8 cellular contexts compared by ENCODE assay signal in genomic region chr16:23509763-23510153, GRCh38. TPM values are rescaled to one million over a fixed set of nuclear protein-coding genes. Genes with fewer than 3 reads are reported as not detected.
DNase-seq lines count a peak whose midpoint lies in the region; ATAC-seq and TF ChIP-seq lines count a peak whose summit lies in the region.

No MANE protein-coding gene starts in this region.

- TF ChIP-seq EP300 in sigmoid colon (IDR thresholded peaks at IDR 0.05): no peak

- no peak for TF ChIP-seq CTCF in sigmoid colon (IDR thresholded peaks at IDR 0.05)

- DNase-seq in CD1c-positive myeloid dendritic cell (ENCODE audit: extremely low spot score) (peak; percentile 40), NOMO-1 treated with DMSO at 0.1 percent for 48 hours (lab: John Stamatoyannopoulos, UW; ENCODE audit: unreplicated experiment) (peak; percentile 18), adipocyte (ENCODE audit: low read depth) (peak; percentile 66), hepatic stellate cell (ENCODE audit: low spot score) (peak; percentile 52), sigmoid colon (no peak), NCI-H1436 treated with DMSO at 0.1 percent for 48 hours (lab: John Stamatoyannopoulos, UW) (no peak)

- H3K9me3 ChIP-seq in adipocyte (ENCODE audit: control insufficient read depth, low read length): no peaks in the 10 kb centered on the region
- H3K9me3 ChIP-seq in sigmoid colon: no peaks in the 10 kb centered on the region

- intact Hi-C loops in sigmoid colon (cut with DNase I): loop anchor here (1.0 to 5.0 kb wide), 2 partner anchors 48 to 57 kb away; partner anchors contain the start of genes COG7, EARS2 and UBFD1

- H3K27ac ChIP-seq in sigmoid colon: peak overlapping the region; percentile 80 to 91 (median 89)

- H3K9ac ChIP-seq in adipocyte (ENCODE audit: low read length): peak overlapping the region; percentile 74

- ATAC-seq in GM21737 (IDR thresholded peaks at IDR 0.05; ENCODE audit: unreplicated experiment) (peak; percentile 15), HG03565 (IDR thresholded peaks at IDR 0.05; ENCODE audit: unreplicated experiment) (no peak)

- 0% methylated on average over 17 of the region's 17 CpGs for WGBS in sigmoid colon, 2 donors

- peak overlapping the region; percentile 82 for H3K4me3 ChIP-seq in adipocyte (ENCODE audit: low read length)
- H3K4me3 ChIP-seq in sigmoid colon: peak overlapping the region; percentile 52 to 98 (median 94)

- H3K27me3 ChIP-seq in adipocyte (replicated peaks; ENCODE audit: control insufficient read depth, insufficient read depth, low read length) (no peaks in the 10 kb centered on the region), sigmoid colon (no peaks in the 10 kb centered on the region)

- TF ChIP-seq POLR2A in sigmoid colon (IDR thresholded peaks at IDR 0.05): no peak

- H3K36me3 ChIP-seq in adipocyte (ENCODE audit: control insufficient read depth, insufficient read depth, low read length, severe bottlenecking) (peaks cover 3% of the 10 kb centered on the region), sigmoid colon (peaks cover 0 to 3% (median 0%) of the 10 kb centered on the region in 4 donors)

- peaks cover 21% of the 10 kb centered on the region for H3K4me1 ChIP-seq in adipocyte (ENCODE audit: control insufficient read depth, insufficient read depth, low read length)
- peaks cover 0 to 40% (median 31%) of the 10 kb centered on the region in 4 donors for H3K4me1 ChIP-seq in sigmoid colon

RNA-seq across cellular contexts. Expression of gene GGA2, which starts 0.5 kb away (rescaled TPM):
- 10 to 100 TPM; 29.1 to 55.7 (median 34.7) TPM for total RNA-seq in sigmoid colon
- 10 to 100 TPM; 13.2 to 36.1 (median 15.3) TPM for polyA plus RNA-seq in sigmoid colon

RNA-seq across cellular contexts. Expression of gene EARS2, which starts 47.4 kb away (rescaled TPM):
- total RNA-seq in sigmoid colon: 10 to 100 TPM in 2 of 4 donors, 1 to 10 TPM in 2; 7.5 to 18.3 (median 11.2) TPM
- polyA plus RNA-seq in sigmoid colon: 10 to 100 TPM in 1 of 3 donors, 1 to 10 TPM in 2; 6.6 to 19.4 (median 7.9) TPM

RNA-seq across cellular contexts. Expression of gene UBFD1, which starts 47.8 kb away (rescaled TPM):
- 100 to 1,000 TPM in 1 of 4 donors, 10 to 100 TPM in 3; 45.1 to 101 (median 57.6) TPM for total RNA-seq in sigmoid colon
- polyA plus RNA-seq in sigmoid colon: 10 to 100 TPM in 1 of 3 donors, 1 to 10 TPM in 2; 8.1 to 16.6 (median 8.4) TPM

RNA-seq across cellular contexts. Expression of gene COG7, which starts 56.8 kb away (rescaled TPM):
- 10 to 100 TPM; 12.0 to 25.5 (median 13.9) TPM for total RNA-seq in sigmoid colon
- polyA plus RNA-seq in sigmoid colon: 10 to 100 TPM; 17.4 to 26.0 (median 19.4) TPM

Comparison
In these comparisons a context has a peak if more than half of its experiments do, and no peak if none do; other contexts are left out.
1. DNase-seq: peak in CD1c-positive myeloid dendritic cell (single experiment), NOMO-1 treated with DMSO at 0.1 percent for 48 hours (single experiment), adipocyte (single experiment) and hepatic stellate cell (single experiment); none in sigmoid colon (single experiment) and NCI-H1436 treated with DMSO at 0.1 percent for 48 hours (single experiment).